In genomic region chr9:33187519-33188218, GRCh38 we compare ENCODE assay signal across 13 cellular contexts. TPM values are rescaled to one million over a fixed set of nuclear protein-coding genes. Genes with fewer than 3 reads are reported as not detected.
DNase-seq lines count a peak whose midpoint lies in the region; ATAC-seq and TF ChIP-seq lines count a peak whose summit lies in the region.
"Had no signal": no experiment of that assay in that cellular context is flagged by ENCODE, and none has a peak within 500 bp of the region (broad histone marks: within the 10 kb centered on the region; RNA-seq: fewer than 3 reads in every experiment).

No MANE protein-coding gene starts in this region.

- H3K27ac ChIP-seq in PC-3 (ENCODE audit: low read length), result no peak overlapping the region
- H3K27ac ChIP-seq: neutrophil had no signal

- POLR2A ChIA-PET in PC-3 (lab: Charles Lee; ENCODE audit: unreplicated experiment), result no interaction called here

- H3K9me2 ChIP-seq in PC-3 (replicated peaks; ENCODE audit: low read length), result no peaks in the 10 kb centered on the region

- H3K9ac ChIP-seq in PC-3 (ENCODE audit: low read length), result no peak overlapping the region

- no peaks in the 10 kb centered on the region for H3K4me1 ChIP-seq in PC-3 (ENCODE audit: insufficient read depth, low read length)

- no peak overlapping the region for H3K4me3 ChIP-seq in PC-3 (ENCODE audit: low read length)
- no peak overlapping the region for H3K4me3 ChIP-seq in fibroblast of villous mesenchyme (ENCODE audit: low read depth, low read length)

- no peak overlapping the region for H3K4me2 ChIP-seq in PC-3 (ENCODE audit: low read length)

- no peaks in the 10 kb centered on the region for H3K79me2 ChIP-seq in PC-3 (ENCODE audit: low read length)

- CTCF ChIA-PET in PC-3 (lab: Charles Lee), result no interaction called here

- no peaks in the 10 kb centered on the region for H4K20me1 ChIP-seq in PC-3 (ENCODE audit: low read length)

- peak; percentile 23 for DNase-seq in DMS 273 treated with DMSO at 0.1 percent for 48 hours (lab: John Stamatoyannopoulos, UW)
- no peak for DNase-seq in PC-3
- DNase-seq in fibroblast of villous mesenchyme (ENCODE audit: low read depth), result peak; percentile 50
- no peak for DNase-seq in sciatic nerve (ENCODE audit: low spot score)
- DNase-seq in kidney glomerular epithelial cell (lab: John Stamatoyannopoulos, UW), result no peak
- no peak for DNase-seq in NCI-H774 (lab: John Stamatoyannopoulos, UW)
- no peak for DNase-seq in HT-29 (ENCODE audit: low spot score)
- DNase-seq: COR-L47, OCI-M1 had no signal

- TF ChIP-seq CTCF in PC-3 (conservative IDR thresholded peaks at IDR 0.05; ENCODE audit: low read depth, low read length) (no peak), fibroblast of villous mesenchyme (IDR thresholded peaks at IDR 0.05; ENCODE audit: insufficient read depth, low read depth, low read length) (no peak)

- H3K27me3 ChIP-seq in PC-3 (ENCODE audit: low read length), result no peaks in the 10 kb centered on the region
- H3K27me3 ChIP-seq: neutrophil had no signal

- no peaks in the 10 kb centered on the region for H3K36me3 ChIP-seq in PC-3 (ENCODE audit: low read depth, low read length)
- H3K36me3 ChIP-seq: neutrophil had no signal

- BruUV-seq in PC-3 (replicated peaks; lab: Mats Ljungman, UMichigan), result no TSS peak

- no peaks in the 10 kb centered on the region for H3F3A ChIP-seq in PC-3 (ENCODE audit: low read length, unreplicated experiment)

- no peaks in the 10 kb centered on the region for H3K9me3 ChIP-seq in PC-3 (ENCODE audit: low read length)
- H3K9me3 ChIP-seq: neutrophil had no signal

- intact Hi-C loops in PC-3 (cut with micrococcal nuclease), result no loop called here
- intact Hi-C loops in sciatic nerve (cut with DNase I), result no loop called here

- peak; percentile 40 for ATAC-seq in PC-3
- peak; percentile 84 for ATAC-seq in sciatic nerve
- ATAC-seq in HG03457 (IDR thresholded peaks at IDR 0.05; ENCODE audit: unreplicated experiment), result no peak
- ATAC-seq: activated CD4-positive, CD25-positive, alpha-beta regulatory T cell treated with anti-CD3 and anti-CD28 coated beads, Interleukin-2, amount 50 U/mL, for 24 hours had no signal

- no peak overlapping the region for H2AFZ ChIP-seq in PC-3 (ENCODE audit: low read length)

RNA-seq across cellular contexts. Expression of gene B4GALT1, which starts 20.5 kb away (rescaled TPM):
- total RNA-seq in PC-3 (2014; rRNA removed), result 14.8 and 23.1 TPM in 2 replicates
- total RNA-seq in fibroblast of villous mesenchyme, result 23.8 and 28.5 TPM in 2 replicates
- total RNA-seq in sciatic nerve, result 85.3 TPM
- total RNA-seq in HT-29 (2014; rRNA removed; shearing (Covaris generic)), result 14.6 and 16.9 TPM in 2 replicates

RNA-seq across cellular contexts. Expression of gene SPINK4, which starts 52.3 kb away (rescaled TPM):
- total RNA-seq in PC-3 (2014; rRNA removed) (not detected in 2 replicates), fibroblast of villous mesenchyme (not detected in 2 replicates), sciatic nerve (not detected)
- total RNA-seq in HT-29 (2014; rRNA removed; shearing (Covaris generic)), result 1.3 TPM in 1 of 2 replicates, not detected in the other
- total RNA-seq: frontal cortex had no signal

Comparison
In these comparisons a context has a peak if more than half of its experiments do, and no peak if none do; other contexts are left out.
1. DNase-seq: peak in DMS 273 treated with DMSO at 0.1 percent for 48 hours (single experiment) and fibroblast of villous mesenchyme (single experiment); none in PC-3 (single experiment), sciatic nerve (single experiment), kidney glomerular epithelial cell (single experiment), NCI-H774 (single experiment) and HT-29 (single experiment).